Comparison of ENCODE assay signal across 37 cellular contexts in the genomic region with DNA sequence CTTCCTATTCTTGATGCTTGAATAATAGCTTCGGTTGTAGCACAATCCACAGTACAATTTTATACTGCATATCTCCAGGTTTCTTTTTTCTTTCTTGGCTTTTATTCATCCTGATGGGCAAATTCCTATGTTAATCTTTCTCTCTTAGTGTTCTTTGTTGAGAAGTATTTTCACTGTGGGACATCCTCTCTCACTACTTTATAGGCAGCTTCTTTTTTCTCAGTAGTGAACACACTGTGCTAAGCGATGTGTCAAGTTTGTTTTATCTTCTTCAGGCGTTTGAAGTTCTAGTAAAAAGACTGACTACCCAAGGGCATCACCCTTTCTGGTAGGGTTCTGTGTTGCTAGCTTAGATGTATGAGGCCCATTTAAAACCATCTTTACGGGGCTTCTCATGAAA.
"Had no signal": no experiment of that assay in that cellular context is flagged by ENCODE, and none has a peak within 500 bp of the region (broad histone marks: within the 10 kb centered on the region; RNA-seq: fewer than 3 reads in every experiment).

No MANE protein-coding gene starts in this region.

- H3K27ac Mint-ChIP-seq: activated CD4-positive, alpha-beta memory T cell treated with anti-CD3 and anti-CD28 coated beads, Interleukin-2, amount 10 ng/mL, durations not matched to agents 7 days and 5 days; activated CD4-positive, alpha-beta T cell treated with anti-CD3 and anti-CD28 coated beads for 36 hours; activated CD4-positive, alpha-beta T cell treated with anti-CD3 and anti-CD28 coated beads, Interleukin-2, amount 10 ng/mL, durations not matched to agents 7 days and 5 days; activated CD8-positive, alpha-beta memory T cell treated with anti-CD3 and anti-CD28 coated beads, Interleukin-2, amount 10 ng/mL, durations not matched to agents 7 days and 5 days; activated CD8-positive, alpha-beta T cell treated with anti-CD3 and anti-CD28 coated beads, Interleukin-2, amount 10 ng/mL, durations not matched to agents 7 days and 5 days; activated naive CD4-positive, alpha-beta T cell treated with anti-CD3 and anti-CD28 coated beads, Interleukin-2, amount 10 ng/mL, durations not matched to agents 7 days and 5 days; activated naive CD4-positive, alpha-beta T cell treated with anti-CD3 and anti-CD28 coated beads, Interleukin-2, amount 50 U/mL, for 24 hours; activated naive CD8-positive, alpha-beta T cell; activated naive CD8-positive, alpha-beta T cell treated with anti-CD3 and anti-CD28 coated beads, Interleukin-2, amount 10 ng/mL, durations not matched to agents 7 days and 5 days; activated naive CD8-positive, alpha-beta T cell treated with anti-CD3 and anti-CD28 coated beads, Interleukin-2, amount 50 U/mL, for 24 hours; activated T-cell treated with anti-CD3 and anti-CD28 coated beads, Interleukin-2, amount 50 U/mL, for 24 hours; activated T-helper 2 cell treated with anti-CD3 and anti-CD28 coated beads, Interferon-gamma antibody, Interleukin-2, Interleukin-4, amounts not matched to agents 10 μg/mL and 5 μg/mL and 100 μg/mL, durations not matched to agents 14 hours and 24 hours and 36 hours; brain; T-helper 1 cell treated with Interleukin-12 subunit alpha and Interleukin-12 subunit beta and Interleukin-4 antibody, amounts not matched to agents 30 μg/mL and 1 μg/mL, for 36 hours; T-helper 2 cell treated with Interferon-gamma antibody and Interleukin-4, amounts not matched to agents 5 μg/mL and 100 μg/mL, for 36 hours had no signal

- H3K27me3 Mint-ChIP-seq: activated CD4-positive, alpha-beta memory T cell treated with anti-CD3 and anti-CD28 coated beads, Interleukin-2, amount 10 ng/mL, durations not matched to agents 7 days and 5 days; activated CD4-positive, alpha-beta T cell treated with anti-CD3 and anti-CD28 coated beads for 36 hours; activated CD4-positive, alpha-beta T cell treated with anti-CD3 and anti-CD28 coated beads, Interleukin-2, amount 10 ng/mL, durations not matched to agents 7 days and 5 days; activated CD8-positive, alpha-beta memory T cell treated with anti-CD3 and anti-CD28 coated beads, Interleukin-2, amount 10 ng/mL, durations not matched to agents 7 days and 5 days; activated naive CD4-positive, alpha-beta T cell treated with anti-CD3 and anti-CD28 coated beads, Interleukin-2, amount 10 ng/mL, durations not matched to agents 7 days and 5 days; activated naive CD4-positive, alpha-beta T cell treated with anti-CD3 and anti-CD28 coated beads, Interleukin-2, amount 50 U/mL, for 24 hours; activated naive CD8-positive, alpha-beta T cell; activated naive CD8-positive, alpha-beta T cell treated with anti-CD3 and anti-CD28 coated beads, Interleukin-2, amount 10 ng/mL, durations not matched to agents 7 days and 5 days; activated naive CD8-positive, alpha-beta T cell treated with anti-CD3 and anti-CD28 coated beads, Interleukin-2, amount 50 U/mL, for 24 hours; activated T-cell treated with anti-CD3 and anti-CD28 coated beads, Interleukin-2, amount 50 U/mL, for 24 hours; central memory CD8-positive, alpha-beta T cell had no signal

- H3K36me3 ChIP-seq: ascending aorta, cardiac muscle cell had no signal

- H3K4me1 Mint-ChIP-seq: activated CD4-positive, alpha-beta memory T cell treated with anti-CD3 and anti-CD28 coated beads, Interleukin-2, amount 10 ng/mL, durations not matched to agents 7 days and 5 days; activated CD4-positive, alpha-beta T cell treated with anti-CD3 and anti-CD28 coated beads for 36 hours; activated CD4-positive, alpha-beta T cell treated with anti-CD3 and anti-CD28 coated beads, Interleukin-2, amount 10 ng/mL, durations not matched to agents 7 days and 5 days; activated CD8-positive, alpha-beta memory T cell treated with anti-CD3 and anti-CD28 coated beads, Interleukin-2, amount 10 ng/mL, durations not matched to agents 7 days and 5 days; activated naive CD4-positive, alpha-beta T cell treated with anti-CD3 and anti-CD28 coated beads, Interleukin-2, amount 10 ng/mL, durations not matched to agents 7 days and 5 days; activated naive CD4-positive, alpha-beta T cell treated with anti-CD3 and anti-CD28 coated beads, Interleukin-2, amount 50 U/mL, for 24 hours; activated naive CD8-positive, alpha-beta T cell treated with anti-CD3 and anti-CD28 coated beads, Interleukin-2, amount 10 ng/mL, durations not matched to agents 7 days and 5 days; activated naive CD8-positive, alpha-beta T cell treated with anti-CD3 and anti-CD28 coated beads, Interleukin-2, amount 50 U/mL, for 24 hours; brain; central memory CD8-positive, alpha-beta T cell had no signal

- H3K4me3 Mint-ChIP-seq: activated CD4-positive, alpha-beta memory T cell treated with anti-CD3 and anti-CD28 coated beads, Interleukin-2, amount 10 ng/mL, durations not matched to agents 7 days and 5 days; activated CD4-positive, alpha-beta T cell treated with anti-CD3 and anti-CD28 coated beads for 36 hours; activated CD4-positive, alpha-beta T cell treated with anti-CD3 and anti-CD28 coated beads, Interleukin-2, amount 10 ng/mL, durations not matched to agents 7 days and 5 days; activated CD8-positive, alpha-beta memory T cell treated with anti-CD3 and anti-CD28 coated beads, Interleukin-2, amount 10 ng/mL, durations not matched to agents 7 days and 5 days; activated CD8-positive, alpha-beta T cell treated with anti-CD3 and anti-CD28 coated beads, Interleukin-2, amount 10 ng/mL, durations not matched to agents 7 days and 5 days; activated naive CD4-positive, alpha-beta T cell treated with anti-CD3 and anti-CD28 coated beads, Interleukin-2, amount 10 ng/mL, durations not matched to agents 7 days and 5 days; activated naive CD4-positive, alpha-beta T cell treated with anti-CD3 and anti-CD28 coated beads, Interleukin-2, amount 50 U/mL, for 24 hours; activated naive CD8-positive, alpha-beta T cell; activated naive CD8-positive, alpha-beta T cell treated with anti-CD3 and anti-CD28 coated beads, Interleukin-2, amount 10 ng/mL, durations not matched to agents 7 days and 5 days; activated naive CD8-positive, alpha-beta T cell treated with anti-CD3 and anti-CD28 coated beads, Interleukin-2, amount 50 U/mL, for 24 hours; activated T-cell treated with anti-CD3 and anti-CD28 coated beads, Interleukin-2, amount 50 U/mL, for 24 hours; brain; central memory CD8-positive, alpha-beta T cell; T-helper 1 cell treated with Interleukin-12 subunit alpha and Interleukin-12 subunit beta and Interleukin-4 antibody, amounts not matched to agents 30 μg/mL and 1 μg/mL, for 36 hours; T-helper 2 cell treated with Interferon-gamma antibody and Interleukin-4, amounts not matched to agents 5 μg/mL and 100 μg/mL, for 36 hours had no signal

- H3K4me3 ChIP-seq: ascending aorta, cardiac muscle cell had no signal

- ATAC-seq: activated CD4-positive, alpha-beta T cell treated with anti-CD3 and anti-CD28 coated beads for 36 hours; activated CD4-positive, CD25-positive, alpha-beta regulatory T cell treated with anti-CD3 and anti-CD28 coated beads, Interleukin-2, amount 50 U/mL, for 24 hours; activated CD8-positive, alpha-beta memory T cell treated with anti-CD3 and anti-CD28 coated beads, Interleukin-2, amount 10 ng/mL, durations not matched to agents 7 days and 5 days; activated CD8-positive, alpha-beta T cell treated with anti-CD3 and anti-CD28 coated beads, Interleukin-2, amount 10 ng/mL, durations not matched to agents 7 days and 5 days; activated naive CD8-positive, alpha-beta T cell treated with anti-CD3 and anti-CD28 coated beads, Interleukin-2, amount 50 U/mL, for 24 hours had no signal

- DNase-seq: activated CD4-positive, alpha-beta memory T cell treated with anti-CD3 and anti-CD28 coated beads, Interleukin-2, amount 10 ng/mL, durations not matched to agents 7 days and 5 days; activated CD4-positive, alpha-beta T cell treated with anti-CD3 and anti-CD28 coated beads for 1 hour; activated CD4-positive, alpha-beta T cell treated with anti-CD3 and anti-CD28 coated beads for 36 hours; activated CD4-positive, alpha-beta T cell treated with anti-CD3 and anti-CD28 coated beads for 48 hours; activated CD4-positive, alpha-beta T cell treated with anti-CD3 and anti-CD28 coated beads, Interleukin-2, amount 10 ng/mL, durations not matched to agents 7 days and 5 days; activated CD4-positive, alpha-beta T cell treated with anti-CD3 and anti-CD28 coated beads, Interleukin-2, amount 50 U/mL, for 48 hours; activated CD4-positive, CD25-positive, alpha-beta regulatory T cell; activated CD8-positive, alpha-beta memory T cell treated with anti-CD3 and anti-CD28 coated beads for 24 hours; activated CD8-positive, alpha-beta memory T cell treated with anti-CD3 and anti-CD28 coated beads, Interleukin-2, amount 10 ng/mL, durations not matched to agents 7 days and 5 days; activated CD8-positive, alpha-beta memory T cell treated with anti-CD3 and anti-CD28 coated beads, Interleukin-2, amount 50 U/mL, for 48 hours; activated CD8-positive, alpha-beta T cell treated with anti-CD3 and anti-CD28 coated beads, Interleukin-2, amount 10 ng/mL, durations not matched to agents 7 days and 5 days; activated effector memory CD4-positive, alpha-beta T cell treated with Interleukin-2 at 50 U/mL for 16 hours; activated gamma-delta T cell; activated naive CD4-positive, alpha-beta T cell treated with anti-CD3 and anti-CD28 coated beads, Interleukin-2, amount 10 ng/mL, durations not matched to agents 7 days and 5 days; activated naive CD4-positive, alpha-beta T cell treated with Interleukin-2 at 50 U/mL for 16 hours; activated naive CD8-positive, alpha-beta T cell treated with anti-CD3 and anti-CD28 coated beads, Interleukin-2, amount 10 ng/mL, durations not matched to agents 7 days and 5 days; activated naive CD8-positive, alpha-beta T cell treated with anti-CD3 and anti-CD28 coated beads, Interleukin-2, amount 50 U/mL, for 24 hours; activated T-cell treated with anti-CD3 and anti-CD28 coated beads, Interleukin-2, amount 50 U/mL, for 24 hours; activated T-cell treated with anti-CD3 and anti-CD28 coated beads, Interleukin-2, amount 50 U/mL, for 48 hours; amygdala; anterior cingulate cortex; caudate nucleus; cerebellar nuclear complex; T-helper 1 cell; T-helper 2 cell; T-helper 9 cell had no signal

- H3K36me3 Mint-ChIP-seq: activated CD8-positive, alpha-beta memory T cell treated with anti-CD3 and anti-CD28 coated beads, Interleukin-2, amount 10 ng/mL, durations not matched to agents 7 days and 5 days; activated naive CD4-positive, alpha-beta T cell treated with anti-CD3 and anti-CD28 coated beads, Interleukin-2, amount 10 ng/mL, durations not matched to agents 7 days and 5 days; activated naive CD4-positive, alpha-beta T cell treated with anti-CD3 and anti-CD28 coated beads, Interleukin-2, amount 50 U/mL, for 24 hours; activated naive CD8-positive, alpha-beta T cell; activated naive CD8-positive, alpha-beta T cell treated with anti-CD3 and anti-CD28 coated beads, Interleukin-2, amount 10 ng/mL, durations not matched to agents 7 days and 5 days; brain had no signal

- H3K27ac ChIP-seq: cardiac muscle cell, VCaP had no signal

- H3K27me3 ChIP-seq: ascending aorta, cardiac muscle cell had no signal
